Comparison of ENCODE assay signal across 10 cellular contexts in genomic region chr1:27027575-27028250, GRCh38. TPM values are rescaled to one million over a fixed set of nuclear protein-coding genes. Genes with fewer than 3 reads are reported as not detected.
A peak's percentile ranks its signal among the peaks of the same experiment; 100 is the strongest.
DNase-seq lines count a peak whose midpoint lies in the region; ATAC-seq and TF ChIP-seq lines count a peak whose summit lies in the region.
"Had no signal": no experiment of that assay in that cellular context is flagged by ENCODE, and none has a peak within 500 bp of the region (broad histone marks: within the 10 kb centered on the region; RNA-seq: fewer than 3 reads in every experiment).

No MANE protein-coding gene starts in this region.

- H3K27ac Mint-ChIP-seq in brain: peak overlapping the region; percentile 18 to 88 (median 57)
- peak overlapping the region; percentile 79 for H3K27ac Mint-ChIP-seq in nephron progenitor cell
- H3K27ac Mint-ChIP-seq in CD14-positive monocyte: no peak overlapping the region

- peaks cover 5% of the 10 kb centered on the region for H3K27me3 Mint-ChIP-seq in brain
- peaks cover 3% of the 10 kb centered on the region for H3K27me3 Mint-ChIP-seq in nephron progenitor cell (ENCODE audit: low read depth, poor library complexity)
- peaks cover 0 to 12% (median 4%) of the 10 kb centered on the region in 3 donors for H3K27me3 Mint-ChIP-seq in CD14-positive monocyte (ENCODE audit: low read depth in 3 of 3)

- H3K4me1 Mint-ChIP-seq in brain (peaks cover 18% of the 10 kb centered on the region), nephron progenitor cell (peaks cover 39% of the 10 kb centered on the region), CD14-positive monocyte (peaks cover 10% of the 10 kb centered on the region)

- H3K9me3 Mint-ChIP-seq in brain (peaks cover 0 to 4% (median 0%) of the 10 kb centered on the region in 5 experiments), nephron progenitor cell (no peaks in the 10 kb centered on the region), CD14-positive monocyte (no peaks in the 10 kb centered on the region)
- H3K9me3 Mint-ChIP-seq: neural crest cell had no signal

- no peaks in the 10 kb centered on the region for H3K36me3 Mint-ChIP-seq in brain
- H3K36me3 Mint-ChIP-seq in nephron progenitor cell (ENCODE audit: low read depth): no peaks in the 10 kb centered on the region
- no peaks in the 10 kb centered on the region for H3K36me3 Mint-ChIP-seq in CD14-positive monocyte

- no peak for ATAC-seq in HG02623 (IDR thresholded peaks at IDR 0.05; ENCODE audit: unreplicated experiment)

- TF ChIP-seq CTCF in brain (conservative IDR thresholded peaks at IDR 0.05): no peak
- TF ChIP-seq CTCF in nephron progenitor cell (IDR thresholded peaks at IDR 0.05): no peak
- TF ChIP-seq CTCF in CD14-positive monocyte (IDR thresholded peaks at IDR 0.05): no peak

- DNase-seq in CD1c-positive myeloid dendritic cell (ENCODE audit: extremely low spot score): peak; percentile 65
- peak; percentile 64 for DNase-seq in NCI-H146 treated with DMSO at 0.1 percent for 48 hours (lab: John Stamatoyannopoulos, UW; ENCODE audit: unreplicated experiment)
- no peak for DNase-seq in nephron progenitor cell
- no peak for DNase-seq in DMS114 treated with DMSO at 0.1 percent for 48 hours (lab: John Stamatoyannopoulos, UW; ENCODE audit: unreplicated experiment)
- no peak for DNase-seq in activated T-cell treated with anti-CD3 and anti-CD28 coated beads for 4 hours
- no peak for DNase-seq in CD14-positive monocyte (ENCODE audit: low spot score)
- DNase-seq: effector CD4-positive, alpha-beta T cell had no signal

- H3K4me3 Mint-ChIP-seq in brain (peak overlapping the region in 3 of 5 experiments; percentile 1 to 21 (median 14)), nephron progenitor cell (no peak overlapping the region), CD14-positive monocyte (no peak overlapping the region)
- H3K4me3 Mint-ChIP-seq: neural crest cell had no signal

- intact Hi-C loops in CD14-positive monocyte (cut with micrococcal nuclease): loop anchor here in 1 of 2 donors (5.0 kb wide), 1 partner anchor 40 kb away; no protein-coding TSS in a partner anchor

RNA-seq across cellular contexts. Expression of gene TENT5B, which starts 15.1 kb away (rescaled TPM):
- polyA plus RNA-seq in brain (ENCODE audit: insufficient read depth, low read depth, low replicate concordance) (4.3 TPM), CD14-positive monocyte (under 1 TPM; 0.27 to 0.58 TPM)

RNA-seq across cellular contexts. Expression of gene TRNP1, which starts 34.2 kb away (rescaled TPM):
- polyA plus RNA-seq in brain (ENCODE audit: insufficient read depth, low read depth, low replicate concordance) (43.3 TPM), CD14-positive monocyte (under 1 TPM; 0.55 to 0.92 TPM)

Comparison
In these comparisons a context has a peak if more than half of its experiments do, and no peak if none do; other contexts are left out.
1. DNase-seq: peak in CD1c-positive myeloid dendritic cell (single experiment) and NCI-H146 treated with DMSO at 0.1 percent for 48 hours (single experiment); none in nephron progenitor cell (single experiment), DMS114 treated with DMSO at 0.1 percent for 48 hours (single experiment), activated T-cell treated with anti-CD3 and anti-CD28 coated beads for 4 hours (single experiment) and CD14-positive monocyte (single experiment).
2. H3K27ac Mint-ChIP-seq: peak in brain (5 of 5) and nephron progenitor cell (single experiment); none in CD14-positive monocyte (0 of 7).
3. H3K4me3 Mint-ChIP-seq: peak in brain (3 of 5); none in nephron progenitor cell (single experiment) and CD14-positive monocyte (0 of 2).
4. RNA of gene TRNP1, which starts 34.2 kb away (polyA plus RNA-seq): 43.3 TPM in brain (single experiment); 0.55 to 0.92 TPM in CD14-positive monocyte; every median in the first group is over 10 times any median in the second.